11 cellular contexts compared by ENCODE assay signal in the genomic region with DNA sequence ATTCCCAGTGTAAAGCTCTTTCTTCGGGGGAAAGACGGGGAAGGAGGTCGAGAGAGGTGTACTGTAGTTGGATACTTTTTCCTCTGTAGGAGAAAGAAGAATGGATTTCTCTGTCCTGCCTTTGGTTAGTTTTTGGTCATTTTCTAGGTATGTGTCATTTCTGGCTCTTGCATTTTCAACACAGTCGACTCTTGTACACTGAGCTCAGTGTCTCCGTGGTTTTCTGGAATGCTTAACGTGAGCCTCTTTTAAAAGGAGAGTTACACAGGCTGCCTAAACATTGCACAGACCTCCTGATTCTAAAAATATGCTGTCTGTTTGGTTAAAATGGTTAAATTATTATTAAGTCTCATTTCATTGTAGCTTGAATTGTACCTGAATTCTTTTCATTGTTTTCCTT. TPM values are rescaled to one million over a fixed set of nuclear protein-coding genes. Genes with fewer than 3 reads are reported as not detected.
DNase-seq lines count a peak whose midpoint lies in the region; ATAC-seq and TF ChIP-seq lines count a peak whose summit lies in the region.
"Had no signal": no experiment of that assay in that cellular context is flagged by ENCODE, and none has a peak within 500 bp of the region (broad histone marks: within the 10 kb centered on the region; RNA-seq: fewer than 3 reads in every experiment).

No MANE protein-coding gene starts in this region.

- peak overlapping the region; percentile 78 for H3K9ac ChIP-seq in mammary epithelial cell (ENCODE audit: insufficient read depth, low read length)

- TF ChIP-seq CTCF in mammary epithelial cell (conservative IDR thresholded peaks at IDR 0.05 in 1 of 2, IDR thresholded peaks at IDR 0.05 in 1 of 2; ENCODE audit: extremely low read depth in 1 of 2, insufficient read depth in 1 of 2, low read depth in 1 of 2, low read length in 2 of 2), result no peak
- TF ChIP-seq CTCF in left lung (IDR thresholded peaks at IDR 0.05), result no peak

- no peaks in the 10 kb centered on the region for H3K27me3 ChIP-seq in mammary epithelial cell (ENCODE audit: insufficient read depth, low read length)
- H3K27me3 ChIP-seq in left lung, result no peaks in the 10 kb centered on the region

- peak overlapping the region; percentile 70 for H2AFZ ChIP-seq in mammary epithelial cell (ENCODE audit: low read depth, low read length)

- CTCF ChIA-PET in mammary epithelial cell (lab: Charles Lee; ENCODE audit: low non-redundant PET), result no interaction called here

- H3K4me2 ChIP-seq in mammary epithelial cell (ENCODE audit: insufficient read depth, low read depth, low read length), result peak overlapping the region; percentile 78

- peaks cover 65% of the 10 kb centered on the region for H3K4me1 ChIP-seq in mammary epithelial cell (ENCODE audit: insufficient read depth, low read length)
- H3K4me1 ChIP-seq in left lung, result peaks cover 14 to 16% of the 10 kb centered on the region in 2 donors

- whole genome bisulfite sequencing in mammary epithelial cell (ENCODE audit: low coverage, missing lambda C conversion rate), result 3% methylated on average over 6 of the region's 6 CpGs

- H3K79me2 ChIP-seq in mammary epithelial cell (ENCODE audit: insufficient read depth, low read length), result no peaks in the 10 kb centered on the region

- H3K9me3 ChIP-seq in mammary epithelial cell (replicated peaks; ENCODE audit: insufficient read depth, low read length), result no peaks in the 10 kb centered on the region
- H3K9me3 ChIP-seq in left lung, result no peaks in the 10 kb centered on the region

- ATAC-seq in left lung, result peak; percentile 64
- ATAC-seq in GM18868 (IDR thresholded peaks at IDR 0.05; ENCODE audit: unreplicated experiment), result no peak
- ATAC-seq in HG02759 (IDR thresholded peaks at IDR 0.05; ENCODE audit: unreplicated experiment), result no peak
- ATAC-seq in HG03108 (IDR thresholded peaks at IDR 0.05; ENCODE audit: unreplicated experiment), result no peak
- ATAC-seq: stimulated activated memory B cell treated with anti-CD40 and anti-IgM and Interleukin-4, amounts not matched to agents 10 μg/mL and 1 μg/mL and 100 μg/mL, for 72 hours had no signal

- no peaks in the 10 kb centered on the region for H3K36me3 ChIP-seq in mammary epithelial cell (ENCODE audit: insufficient read depth, low read length)
- no peaks in the 10 kb centered on the region for H3K36me3 ChIP-seq in left lung

- intact Hi-C loops in mammary epithelial cell (cut with micrococcal nuclease) (loop anchor here (1.0 kb wide), 1 partner anchor 21 kb away; a partner anchor contains a TSS), left lung (cut with DNase I) (no loop called here)

- DNase-seq in ACHN (peak; percentile 71), LHCN-M2 (ENCODE audit: low read depth) (peak; percentile 90), mammary epithelial cell (peak; percentile 82), left lung (no peak), putamen (ENCODE audit: low spot score) (no peak)
- DNase-seq: activated T-cell treated with anti-CD3 and anti-CD28 coated beads, Interleukin-2, amount 50 U/mL, for 72 hours; cortex of kidney had no signal

- no peaks in the 10 kb centered on the region for H4K20me1 ChIP-seq in mammary epithelial cell (ENCODE audit: insufficient read depth, low read length)

- H3K27ac ChIP-seq in mammary epithelial cell (ENCODE audit: insufficient read depth, low read depth, low read length), result peak overlapping the region; percentile 85
- H3K27ac ChIP-seq in left lung, result no peak overlapping the region

- dilution Hi-C loops in mammary epithelial cell (cut with HindIII; ENCODE audit: low sequenced_read_pairs), result no loop called here

- BruUV-seq in mammary epithelial cell (replicated peaks; lab: Mats Ljungman, UMichigan), result no TSS peak

- in situ Hi-C loops in ACHN (cut with HindIII; ENCODE audit: low pct_ligation_motif_present, low pct_unique_long_range_greater_than_20kb, low sequenced_read_pairs), result no loop called here
- in situ Hi-C loops in mammary epithelial cell (cut with MboI; ENCODE audit: low sequenced_read_pairs in 2 of 2), result no loop called here

- peak overlapping the region in 2 of 3 experiments; percentile 9 to 20 for H3K4me3 ChIP-seq in mammary epithelial cell (replicated peaks in 1 of 3; ENCODE audit: insufficient read depth in 1 of 3, low read depth in 2 of 3, low read length in 3 of 3)
- H3K4me3 ChIP-seq in left lung, result no peak overlapping the region

RNA-seq across cellular contexts. Expression of a gene that starts 21.8 kb away (rescaled TPM):
- total RNA-seq in LHCN-M2 (2014; rRNA removed) (139 and 145 TPM in 2 replicates), mammary epithelial cell (100 to 1,000 TPM; 166 to 403 TPM), left lung (100 to 1,000 TPM; 192 to 346 TPM)
- 94.9 TPM for polyA plus RNA-seq in LHCN-M2 (2012)
- 35.5 TPM for polyA plus RNA-seq in mammary epithelial cell
- 408 TPM for polyA minus RNA-seq in mammary epithelial cell

Comparison
In these comparisons a context has a peak if more than half of its experiments do, and no peak if none do; other contexts are left out.
1. DNase-seq: peak in ACHN (single experiment), LHCN-M2 (single experiment) and mammary epithelial cell (single experiment); none in left lung (0 of 2) and putamen (single experiment).
2. H3K4me3 ChIP-seq: peak in mammary epithelial cell (2 of 3); none in left lung (0 of 2).